Comparison of ENCODE assay signal across 22 cellular contexts in genomic region chr18:4986677-4987076, GRCh38.
"Had no signal": no experiment of that assay in that cellular context is flagged by ENCODE, and none has a peak within 500 bp of the region (broad histone marks: within the 10 kb centered on the region; RNA-seq: fewer than 3 reads in every experiment).

No MANE protein-coding gene starts in this region.

- H3K9ac ChIP-seq: SK-N-SH had no signal

- ATAC-seq: HepG2 had no signal

- DNase-seq: IMR-90, Karpas-422, KG1, MG63, NCI-H1092, NCI-H1105 treated with DMSO at 0.1 percent for 48 hours, NCI-H1417 treated with DMSO at 0.1 percent for 48 hours, NCI-H146, NCI-H1694 treated with DMSO at 0.1 percent for 48 hours, NCI-H1930, NCI-H2081, NCI-H2107, NCI-H2171 treated with DMSO at 0.1 percent for 48 hours, NCI-H2227 treated with DMSO at 0.1 percent for 48 hours, NCI-H524, NCI-H526 treated with DMSO at 0.1 percent for 48 hours, NCI-H748 treated with DMSO at 0.1 percent for 48 hours, SHP77, SK-N-SH had no signal

- H3K36me3 ChIP-seq: MG63 had no signal

- H3K27ac ChIP-seq: RWPE1 had no signal

- H3K4me3 ChIP-seq: MG63 had no signal

- H3K4me2 ChIP-seq: SK-N-SH had no signal

- FAIRE-seq: HepG2, RCC 7860 had no signal

- H3K9me3 ChIP-seq: MG63, SK-N-SH had no signal

- H3K27me3 ChIP-seq: MG63 had no signal
